3 cellular contexts compared by ENCODE assay signal in genomic region chr6:124522335-124522734, GRCh38.
"Had no signal": no experiment of that assay in that cellular context is flagged by ENCODE, and none has a peak within 500 bp of the region (broad histone marks: within the 10 kb centered on the region; RNA-seq: fewer than 3 reads in every experiment).

No MANE protein-coding gene starts in this region.

- ATAC-seq: GM12878 had no signal

- H3K4me3 ChIP-seq: GM12878 had no signal

- DNase-seq: GDM1, GF-D8 had no signal
